ENCODE assay signal across 20 cellular contexts in genomic region chr11:5339771-5340322, GRCh38. TPM values are rescaled to one million over a fixed set of nuclear protein-coding genes. Genes with fewer than 3 reads are reported as not detected.
DNase-seq lines count a peak whose midpoint lies in the region; ATAC-seq and TF ChIP-seq lines count a peak whose summit lies in the region.
"Had no signal": no experiment of that assay in that cellular context is flagged by ENCODE, and none has a peak within 500 bp of the region (broad histone marks: within the 10 kb centered on the region; RNA-seq: fewer than 3 reads in every experiment).

No MANE protein-coding gene starts in this region.

- ATAC-seq in GM18858 (IDR thresholded peaks at IDR 0.05; ENCODE audit: unreplicated experiment) (peak; percentile 67), GM21381 (IDR thresholded peaks at IDR 0.05; ENCODE audit: unreplicated experiment) (peak; percentile 77), HG02938 (IDR thresholded peaks at IDR 0.05; ENCODE audit: unreplicated experiment) (peak; percentile 75), HG03469 (IDR thresholded peaks at IDR 0.05; ENCODE audit: unreplicated experiment) (peak; percentile 68)

- H4K5ac ChIP-seq in H9 (ENCODE audit: insufficient read length, low read depth, low read length) = no peak overlapping the region

- TF ChIP-seq CTCF in glutamatergic neuron (IDR thresholded peaks at IDR 0.05; ENCODE audit: partially characterized antibody, unreplicated experiment) (no peak), H9 (conservative IDR thresholded peaks at IDR 0.05) (no peak)

- no peaks in the 10 kb centered on the region for H3K9me3 ChIP-seq in H9 (ENCODE audit: control insufficient read depth, low read depth, low read length)
- H3K9me3 ChIP-seq: sigmoid colon, uterus had no signal

- H3K56ac ChIP-seq in H9 (ENCODE audit: insufficient read length, low read depth, low read length) = no peak overlapping the region

- no peak overlapping the region for H2BK15ac ChIP-seq in H9 (ENCODE audit: low read depth, low read length)

- no CpG with 5 or more reads among the region's 1 CpG for WGBS in H9 (ENCODE audit: extremely low coverage, insufficient read length, low lambda C conversion rate)

- H3K79me2 ChIP-seq in H9 (ENCODE audit: insufficient read depth, low read length) = no peaks in the 10 kb centered on the region

- H2BK120ac ChIP-seq in H9 (ENCODE audit: low read depth, low read length, poor library complexity, severe bottlenecking) = no peak overlapping the region

- H3T11ph ChIP-seq in H9 (ENCODE audit: low read length) = no peak overlapping the region

- H2BK12ac ChIP-seq in H9 (ENCODE audit: insufficient read length, low read depth, low read length) = no peak overlapping the region

- H3K27ac ChIP-seq in H9 (ENCODE audit: insufficient read length, low read depth, low read length) = no peak overlapping the region
- H3K27ac ChIP-seq: RWPE1, sigmoid colon, uterus had no signal

- H2AFZ ChIP-seq in H9 (ENCODE audit: low read length) = no peak overlapping the region

- no peaks in the 10 kb centered on the region for H3K9me3 Mint-ChIP-seq in glutamatergic neuron (ENCODE audit: unreplicated experiment)
- H3K9me3 Mint-ChIP-seq in H9 = no peaks in the 10 kb centered on the region
- H3K9me3 Mint-ChIP-seq: activated CD4-positive, alpha-beta T cell treated with anti-CD3 and anti-CD28 coated beads, Interleukin-2, amount 10 ng/mL, durations not matched to agents 7 days and 5 days; T-helper 1 cell treated with Interleukin-12 subunit alpha and Interleukin-12 subunit beta and Interleukin-4 antibody, amounts not matched to agents 30 μg/mL and 1 μg/mL, for 36 hours had no signal

- no peaks in the 10 kb centered on the region for H3K79me1 ChIP-seq in H9 (ENCODE audit: insufficient read depth, low read depth, low read length, poor library complexity, severe bottlenecking)

- no peaks in the 10 kb centered on the region for H3K4me1 ChIP-seq in H9 (ENCODE audit: insufficient read depth, low read length)
- H3K4me1 ChIP-seq: sigmoid colon, uterus had no signal

- H2BK20ac ChIP-seq in H9 (ENCODE audit: low read depth, low read length, poor library complexity, severe bottlenecking) = no peak overlapping the region

- H3K27me3 ChIP-seq in H9 (ENCODE audit: insufficient read depth, low read length) = no peaks in the 10 kb centered on the region
- H3K27me3 ChIP-seq: sigmoid colon, uterus had no signal

- no peak overlapping the region for H3K14ac ChIP-seq in H9 (ENCODE audit: insufficient read depth, low read length)

- H2BK5ac ChIP-seq in H9 (ENCODE audit: insufficient read length, low read length) = no peak overlapping the region

- no peak overlapping the region for H3K4me3 Mint-ChIP-seq in glutamatergic neuron (ENCODE audit: unreplicated experiment)
- H3K4me3 Mint-ChIP-seq in H9 = no peak overlapping the region
- H3K4me3 Mint-ChIP-seq: activated CD4-positive, alpha-beta T cell treated with anti-CD3 and anti-CD28 coated beads, Interleukin-2, amount 10 ng/mL, durations not matched to agents 7 days and 5 days; T-helper 1 cell treated with Interleukin-12 subunit alpha and Interleukin-12 subunit beta and Interleukin-4 antibody, amounts not matched to agents 30 μg/mL and 1 μg/mL, for 36 hours had no signal

- no peak overlapping the region for H4K8ac ChIP-seq in H9 (replicated peaks; ENCODE audit: insufficient read length, low read depth, low read length)

- H2AK5ac ChIP-seq in H9 (ENCODE audit: insufficient read length, low read length) = no peak overlapping the region

- H3K27me3 Mint-ChIP-seq in glutamatergic neuron (ENCODE audit: unreplicated experiment) (no peaks in the 10 kb centered on the region), H9 (ENCODE audit: low read depth) (no peaks in the 10 kb centered on the region)
- H3K27me3 Mint-ChIP-seq: activated CD4-positive, alpha-beta T cell treated with anti-CD3 and anti-CD28 coated beads, Interleukin-2, amount 10 ng/mL, durations not matched to agents 7 days and 5 days had no signal

- H3K18ac ChIP-seq in H9 (ENCODE audit: insufficient read length, low read depth, low read length) = no peak overlapping the region

- H3K23me2 ChIP-seq in H9 (ENCODE audit: insufficient read length, low read depth, low read length, poor library complexity, severe bottlenecking) = no peaks in the 10 kb centered on the region

- no peaks in the 10 kb centered on the region for H3K36me3 Mint-ChIP-seq in glutamatergic neuron (ENCODE audit: unreplicated experiment)
- no peaks in the 10 kb centered on the region for H3K36me3 Mint-ChIP-seq in H9 (ENCODE audit: insufficient read depth in 1 of 3, low read depth in 3 of 3)

- no peak overlapping the region for H3K9ac ChIP-seq in H9 (ENCODE audit: extremely low read depth, insufficient read length, low read length)

- no peak for DNase-seq in ecto neural progenitor cell (ENCODE audit: low spot score)
- no peak for DNase-seq in glutamatergic neuron
- DNase-seq in CD1c-positive myeloid dendritic cell (ENCODE audit: extremely low spot score) = no peak
- DNase-seq in H9 = no peak
- DNase-seq: activated CD4-positive, alpha-beta T cell treated with anti-CD3 and anti-CD28 coated beads, Interleukin-2, amount 10 ng/mL, durations not matched to agents 7 days and 5 days; DMS53; mammary epithelial cell; NCI-H1417; NCI-H526 treated with DMSO at 0.1 percent for 48 hours; sigmoid colon; stimulated activated naive CD4-positive, alpha-beta T cell; uterus had no signal

- H4K20me1 ChIP-seq in H9 (ENCODE audit: control insufficient read depth, insufficient read depth, insufficient read length) = no peaks in the 10 kb centered on the region

- H3K4ac ChIP-seq in H9 (ENCODE audit: low read depth, low read length) = no peak overlapping the region

- H4K91ac ChIP-seq in H9 (ENCODE audit: insufficient read length, low read depth, low read length) = no peak overlapping the region

- no peaks in the 10 kb centered on the region for H3K4me1 Mint-ChIP-seq in glutamatergic neuron (ENCODE audit: low read depth, unreplicated experiment)
- 0 out of 4 replicates have a peak, but pooled peaks cover 0 to 3% of the 10 kb centered on the region in 2 experiments for H3K4me1 Mint-ChIP-seq in H9
- H3K4me1 Mint-ChIP-seq: activated CD4-positive, alpha-beta T cell treated with anti-CD3 and anti-CD28 coated beads, Interleukin-2, amount 10 ng/mL, durations not matched to agents 7 days and 5 days had no signal

- H3K27ac Mint-ChIP-seq in glutamatergic neuron (ENCODE audit: unreplicated experiment) (no peak overlapping the region), H9 (no peak overlapping the region)
- H3K27ac Mint-ChIP-seq: activated CD4-positive, alpha-beta T cell treated with anti-CD3 and anti-CD28 coated beads, Interleukin-2, amount 10 ng/mL, durations not matched to agents 7 days and 5 days; T-helper 1 cell treated with Interleukin-12 subunit alpha and Interleukin-12 subunit beta and Interleukin-4 antibody, amounts not matched to agents 30 μg/mL and 1 μg/mL, for 36 hours had no signal

- no peak overlapping the region for H3K23ac ChIP-seq in H9 (ENCODE audit: insufficient read length, low read depth, low read length)

- no peak overlapping the region for H3K4me2 ChIP-seq in H9 (ENCODE audit: insufficient read depth, insufficient read length, low read length)

RNA-seq across cellular contexts. Expression of gene OR51B5, which starts 3.5 kb away (rescaled TPM):
- not detected for total RNA-seq in glutamatergic neuron (ENCODE audit: unreplicated experiment)
- total RNA-seq in H9 (2021) = not detected in 2 replicates
- total RNA-seq: activated CD4-positive, alpha-beta T cell treated with anti-CD3 and anti-CD28 coated beads, Interleukin-2, amount 10 ng/mL, durations not matched to agents 7 days and 5 days; astrocyte; dermis microvascular lymphatic vessel endothelial cell; mammary epithelial cell had no signal

RNA-seq across cellular contexts. Expression of gene OR51B6, which starts 11.5 kb away (rescaled TPM):
- not detected for total RNA-seq in glutamatergic neuron (ENCODE audit: unreplicated experiment)
- total RNA-seq in H9 (2021) = not detected in 2 replicates
- total RNA-seq: activated CD4-positive, alpha-beta T cell treated with anti-CD3 and anti-CD28 coated beads, Interleukin-2, amount 10 ng/mL, durations not matched to agents 7 days and 5 days; astrocyte; dermis microvascular lymphatic vessel endothelial cell; mammary epithelial cell; sigmoid colon; uterus had no signal

RNA-seq across cellular contexts. Expression of gene OR51B2, which starts 15.8 kb away (rescaled TPM):
- not detected for total RNA-seq in glutamatergic neuron (ENCODE audit: unreplicated experiment)
- not detected in 2 replicates for total RNA-seq in H9 (2021)
- total RNA-seq: activated CD4-positive, alpha-beta T cell treated with anti-CD3 and anti-CD28 coated beads, Interleukin-2, amount 10 ng/mL, durations not matched to agents 7 days and 5 days; astrocyte; dermis microvascular lymphatic vessel endothelial cell; mammary epithelial cell had no signal

RNA-seq across cellular contexts. Expression of gene OR51B4, which starts 38.1 kb away (rescaled TPM):
- total RNA-seq in glutamatergic neuron (ENCODE audit: unreplicated experiment) (not detected), H9 (2021) (not detected in 2 replicates)
- total RNA-seq: activated CD4-positive, alpha-beta T cell treated with anti-CD3 and anti-CD28 coated beads, Interleukin-2, amount 10 ng/mL, durations not matched to agents 7 days and 5 days; astrocyte; dermis microvascular lymphatic vessel endothelial cell; mammary epithelial cell; sigmoid colon had no signal

RNA-seq across cellular contexts. Expression of gene OR51M1, which starts 43.8 kb away (rescaled TPM):
- total RNA-seq in glutamatergic neuron (ENCODE audit: unreplicated experiment) (not detected), H9 (2021) (not detected in 2 replicates)
- total RNA-seq: activated CD4-positive, alpha-beta T cell treated with anti-CD3 and anti-CD28 coated beads, Interleukin-2, amount 10 ng/mL, durations not matched to agents 7 days and 5 days; astrocyte; dermis microvascular lymphatic vessel endothelial cell; mammary epithelial cell; sigmoid colon; uterus had no signal
